Comparison of ENCODE assay signal across 1 cellular context in the genomic region with DNA sequence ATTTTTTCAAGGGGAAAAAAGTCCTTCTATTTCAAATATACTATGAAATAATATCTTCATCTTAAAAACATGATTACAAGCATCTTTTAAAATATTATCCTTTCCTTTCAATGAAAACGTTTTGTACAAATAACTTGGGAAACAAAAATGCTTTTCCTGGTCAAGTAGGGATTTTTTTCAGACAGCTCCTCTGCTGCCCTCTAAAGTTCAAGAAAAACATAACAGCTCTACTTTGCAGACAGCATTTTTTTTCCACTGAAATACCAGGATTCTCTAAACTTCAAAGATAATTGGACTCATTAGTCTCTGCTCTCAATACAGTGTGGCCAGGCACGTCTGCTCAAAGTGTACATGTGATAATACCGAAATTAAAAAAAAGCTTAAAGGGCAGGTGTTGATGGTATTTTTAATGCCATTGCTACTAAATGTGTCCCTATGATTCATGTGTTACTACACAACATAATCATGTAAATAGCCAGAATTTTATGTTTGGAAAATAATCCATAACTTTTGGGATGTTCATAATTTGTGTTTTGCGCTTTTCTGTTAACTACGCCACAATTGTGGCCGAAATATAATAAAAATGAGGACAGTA.
TF ChIP-seq lines count a peak whose summit lies in the region.

No MANE protein-coding gene starts in this region.

TF ChIP-seq in GM12878, 131 proteins besides CTCF, POLR2A, EP300 and RAD21 (continued from another document):
- TF ChIP-seq PRDM15 (CRISPR knock-in tag; IDR thresholded peaks at IDR 0.05) (no peak), RELA (IDR thresholded peaks at IDR 0.05; ENCODE audit: borderline replicate concordance, partially characterized antibody) (no peak), MAX (IDR thresholded peaks at IDR 0.05; ENCODE audit: low read depth, low read length) (no peak), ATF2 (IDR thresholded peaks at IDR 0.05; ENCODE audit: low read length) (no peak), NKRF (conservative IDR thresholded peaks at IDR 0.05) (no peak), CHD4 (IDR thresholded peaks at IDR 0.05) (no peak), FOS (IDR thresholded peaks at IDR 0.05; ENCODE audit: borderline replicate concordance, extremely low read depth, insufficient read length) (no peak), NR2C1 (IDR thresholded peaks at IDR 0.05) (no peak), BMI1 (IDR thresholded peaks at IDR 0.05; ENCODE audit: borderline replicate concordance) (no peak), ETV6 (conservative IDR thresholded peaks at IDR 0.05 in 1 of 2, IDR thresholded peaks at IDR 0.05 in 1 of 2; ENCODE audit: borderline replicate concordance in 1 of 2, low read depth in 1 of 2) (no peak), ASH2L (IDR thresholded peaks at IDR 0.05; ENCODE audit: borderline replicate concordance, low read depth) (no peak), REST (IDR thresholded peaks at IDR 0.05; ENCODE audit: low read depth, low read length) (no peak), KDM1A (IDR thresholded peaks at IDR 0.05; ENCODE audit: borderline replicate concordance) (no peak), JUND (IDR thresholded peaks at IDR 0.05; ENCODE audit: low read depth, low read length) (no peak)
- TF ChIP-seq, protein P1, sequence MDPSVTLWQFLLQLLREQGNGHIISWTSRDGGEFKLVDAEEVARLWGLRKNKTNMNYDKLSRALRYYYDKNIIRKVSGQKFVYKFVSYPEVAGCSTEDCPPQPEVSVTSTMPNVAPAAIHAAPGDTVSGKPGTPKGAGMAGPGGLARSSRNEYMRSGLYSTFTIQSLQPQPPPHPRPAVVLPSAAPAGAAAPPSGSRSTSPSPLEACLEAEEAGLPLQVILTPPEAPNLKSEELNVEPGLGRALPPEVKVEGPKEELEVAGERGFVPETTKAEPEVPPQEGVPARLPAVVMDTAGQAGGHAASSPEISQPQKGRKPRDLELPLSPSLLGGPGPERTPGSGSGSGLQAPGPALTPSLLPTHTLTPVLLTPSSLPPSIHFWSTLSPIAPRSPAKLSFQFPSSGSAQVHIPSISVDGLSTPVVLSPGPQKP (IDR thresholded peaks at IDR 0.05; ENCODE audit: low read depth, low read length), result no peak
TF ChIP-seq in GM12878: peak in this region for 0.
